Comparison of ENCODE assay signal across 11 cellular contexts in the genomic region with DNA sequence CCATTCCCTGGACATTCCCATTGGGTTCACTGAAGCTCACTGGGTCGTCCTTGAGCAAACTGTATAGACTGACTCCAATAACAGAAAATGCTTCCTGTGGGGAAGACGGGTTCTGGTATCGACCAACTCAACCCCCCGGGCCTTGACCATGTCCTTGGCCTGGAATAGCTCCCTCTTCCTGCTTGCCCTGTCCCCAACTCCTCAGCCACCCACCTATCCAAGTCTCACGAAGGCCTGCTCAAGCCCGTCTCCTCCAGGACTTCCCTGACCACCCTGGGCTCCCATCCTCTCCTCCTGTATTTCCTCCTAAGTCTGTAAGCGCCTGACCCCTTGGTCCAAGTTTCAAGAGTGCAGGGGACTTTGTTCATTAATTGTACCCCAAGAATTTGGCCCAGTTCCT. TPM values are rescaled to one million over a fixed set of nuclear protein-coding genes. Genes with fewer than 3 reads are reported as not detected.
A peak's percentile ranks its signal among the peaks of the same experiment; 100 is the strongest.
DNase-seq lines count a peak whose midpoint lies in the region; ATAC-seq and TF ChIP-seq lines count a peak whose summit lies in the region.
"Had no signal": no experiment of that assay in that cellular context is flagged by ENCODE, and none has a peak within 500 bp of the region (broad histone marks: within the 10 kb centered on the region; RNA-seq: fewer than 3 reads in every experiment).

No MANE protein-coding gene starts in this region.

- peaks cover 9% of the 10 kb centered on the region for H3K36me3 Mint-ChIP-seq in activated CD4-positive, alpha-beta T cell treated with anti-CD3 and anti-CD28 coated beads, Interleukin-2, amount 10 ng/mL, durations not matched to agents 24 days and 14 days (ENCODE audit: low read depth)
- no peaks in the 10 kb centered on the region for H3K36me3 Mint-ChIP-seq in T-cell

- H3K4me1 ChIP-seq in hepatocyte (ENCODE audit: insufficient read depth) (peaks cover 19% of the 10 kb centered on the region), gastrocnemius medialis (peaks cover 7 to 11% of the 10 kb centered on the region in 2 donors), Peyer's patch (peaks cover 0 to 20% (median 2%) of the 10 kb centered on the region in 4 donors)

- in situ Hi-C loops in gastrocnemius medialis (cut with MboI; ENCODE audit: low sequenced_read_pairs in 4 of 4): no loop called here

- no peaks in the 10 kb centered on the region for H3K27me3 Mint-ChIP-seq in activated CD4-positive, alpha-beta T cell treated with anti-CD3 and anti-CD28 coated beads, Interleukin-2, amount 10 ng/mL, durations not matched to agents 24 days and 14 days
- no peaks in the 10 kb centered on the region for H3K27me3 Mint-ChIP-seq in T-cell

- CTCF ChIA-PET in T-cell (lab: Charles Lee): no interaction called here

- H3K4me2 ChIP-seq in hepatocyte: no peak overlapping the region

- no peak for TF ChIP-seq POLR2A in gastrocnemius medialis (IDR thresholded peaks at IDR 0.05)
- TF ChIP-seq POLR2A in Peyer's patch (IDR thresholded peaks at IDR 0.05): no peak

- H3K9me3 ChIP-seq in hepatocyte (ENCODE audit: low read depth) (no peaks in the 10 kb centered on the region), gastrocnemius medialis (no peaks in the 10 kb centered on the region), Peyer's patch (no peaks in the 10 kb centered on the region)

- H3K27ac Mint-ChIP-seq in activated CD4-positive, alpha-beta T cell treated with anti-CD3 and anti-CD28 coated beads, Interleukin-2, amount 10 ng/mL, durations not matched to agents 24 days and 14 days: peak overlapping the region; percentile 68
- peak overlapping the region; percentile 86 to 87 for H3K27ac Mint-ChIP-seq in T-cell

- H3K36me3 ChIP-seq in hepatocyte (replicated peaks; ENCODE audit: insufficient read depth, low read depth): no peaks in the 10 kb centered on the region
- no peaks in the 10 kb centered on the region for H3K36me3 ChIP-seq in gastrocnemius medialis
- no peaks in the 10 kb centered on the region for H3K36me3 ChIP-seq in Peyer's patch

- TF ChIP-seq CTCF in hepatocyte (IDR thresholded peaks at IDR 0.05; ENCODE audit: poor library complexity) (no peak), gastrocnemius medialis (IDR thresholded peaks at IDR 0.05 in 4 of 5, conservative IDR thresholded peaks at IDR 0.05 in 1 of 5) (no peak), Peyer's patch (IDR thresholded peaks at IDR 0.05) (no peak)

- H3K4me3 ChIP-seq in hepatocyte (no peak overlapping the region), gastrocnemius medialis (no peak overlapping the region), Peyer's patch (no peak overlapping the region)
- H3K4me3 ChIP-seq: GM23248, skin epidermis had no signal

- POLR2A ChIA-PET in T-cell (lab: Charles Lee): no interaction called here

- H3K27me3 ChIP-seq in hepatocyte (no peaks in the 10 kb centered on the region), gastrocnemius medialis (no peaks in the 10 kb centered on the region), Peyer's patch (no peaks in the 10 kb centered on the region)

- no peaks in the 10 kb centered on the region for H3K9me2 ChIP-seq in hepatocyte (replicated peaks; ENCODE audit: insufficient read depth)

- 99% methylated on average over 7 of the region's 7 CpGs for WGBS in hepatocyte (ENCODE audit: low lambda C conversion rate, missing lambda C conversion rate)

- no peak overlapping the region for H3K4me3 Mint-ChIP-seq in activated CD4-positive, alpha-beta T cell treated with anti-CD3 and anti-CD28 coated beads, Interleukin-2, amount 10 ng/mL, durations not matched to agents 24 days and 14 days
- peak overlapping the region in 2 of 3 donors; percentile 6 to 60 for H3K4me3 Mint-ChIP-seq in T-cell

- no peak overlapping the region for H2AFZ ChIP-seq in hepatocyte
- H2AFZ ChIP-seq: GM23248 had no signal

- peaks cover 12% of the 10 kb centered on the region for H3K79me2 ChIP-seq in hepatocyte

- no peaks in the 10 kb centered on the region for H3K9me3 Mint-ChIP-seq in activated CD4-positive, alpha-beta T cell treated with anti-CD3 and anti-CD28 coated beads, Interleukin-2, amount 10 ng/mL, durations not matched to agents 24 days and 14 days
- no peaks in the 10 kb centered on the region for H3K9me3 Mint-ChIP-seq in T-cell

- ATAC-seq in T-cell (replicated peaks in 1 of 4) (no peak), gastrocnemius medialis (no peak)

- intact Hi-C loops in activated CD4-positive, alpha-beta T cell treated with anti-CD3 and anti-CD28 coated beads, Interleukin-2, amount 10 ng/mL, durations not matched to agents 24 days and 14 days (cut with micrococcal nuclease): loop anchor here (10.0 kb wide), 1 partner anchor 449 kb away; a partner anchor contains a TSS
- intact Hi-C loops in gastrocnemius medialis (cut with DNase I; ENCODE audit: low total_unique reads): no loop called here

- peaks cover 24% of the 10 kb centered on the region for H3K4me1 Mint-ChIP-seq in activated CD4-positive, alpha-beta T cell treated with anti-CD3 and anti-CD28 coated beads, Interleukin-2, amount 10 ng/mL, durations not matched to agents 24 days and 14 days
- peaks cover 15 to 21% (median 16%) of the 10 kb centered on the region in 3 donors for H3K4me1 Mint-ChIP-seq in T-cell

- H3K27ac ChIP-seq in hepatocyte (peak overlapping the region; percentile 96), gastrocnemius medialis (peak overlapping the region; percentile 94 to 98 (median 96)), Peyer's patch (no peak overlapping the region)
- H3K27ac ChIP-seq: GM23248 had no signal

- peaks cover 2% of the 10 kb centered on the region for H4K20me1 ChIP-seq in hepatocyte (ENCODE audit: insufficient read depth, poor library complexity, severe bottlenecking)

- peak; percentile 61 for DNase-seq in activated CD4-positive, alpha-beta T cell treated with anti-CD3 and anti-CD28 coated beads, Interleukin-2, amount 10 ng/mL, durations not matched to agents 24 days and 14 days
- no peak for DNase-seq in activated CD4-positive, alpha-beta T cell treated with anti-CD3 and anti-CD28 coated beads for 1 hour
- DNase-seq in T-cell (no peak), hepatocyte (ENCODE audit: low spot score) (no peak), gastrocnemius medialis (no peak), cortex of kidney (lab: John Stamatoyannopoulos, UW) (no peak), NCI-H446 (lab: John Stamatoyannopoulos, UW) (no peak), Peyer's patch (no peak)
- DNase-seq: caudate nucleus, GM23248 had no signal

RNA-seq across cellular contexts. Expression of a gene that starts 2.8 kb away (rescaled TPM):
- 509 and 520 TPM in 2 replicates for total RNA-seq in activated CD4-positive, alpha-beta T cell treated with anti-CD3 and anti-CD28 coated beads, Interleukin-2, amount 10 ng/mL, durations not matched to agents 24 days and 14 days
- total RNA-seq in T-cell (100 to 1,000 TPM in 4 of 5 donors, 10 to 100 TPM in 1; 92.8 to 119 (median 104) TPM), hepatocyte (43.4 and 57.9 TPM in 2 replicates), gastrocnemius medialis (100 to 1,000 TPM in 3 of 4 donors, 10 to 100 TPM in 1; 74.1 to 163 (median 154) TPM), Peyer's patch (100 to 1,000 TPM in 1 of 4 donors, 10 to 100 TPM in 3; 71.3 to 102 (median 90.7) TPM)
- 69.0 and 94.8 TPM in 2 replicates for polyA plus RNA-seq in hepatocyte

RNA-seq across cellular contexts. Expression of a gene that starts 14.9 kb away (rescaled TPM):
- total RNA-seq in activated CD4-positive, alpha-beta T cell treated with anti-CD3 and anti-CD28 coated beads, Interleukin-2, amount 10 ng/mL, durations not matched to agents 24 days and 14 days: 12.6 and 13.5 TPM in 2 replicates
- total RNA-seq in T-cell: 10 to 100 TPM; 16.4 to 33.8 (median 30.5) TPM
- total RNA-seq in hepatocyte: 9.2 and 11.4 TPM in 2 replicates
- 27.6 and 33.8 TPM in 2 replicates for polyA plus RNA-seq in hepatocyte
- 10 to 100 TPM; 21.4 to 39.5 (median 33.4) TPM for total RNA-seq in gastrocnemius medialis
- total RNA-seq in Peyer's patch: 10 to 100 TPM in 3 of 4 donors, 1 to 10 TPM in 1; 8.9 to 30.5 (median 14.9) TPM

Comparison
In these comparisons a context has a peak if more than half of its experiments do, and no peak if none do; other contexts are left out.
1. H3K27ac ChIP-seq: peak in hepatocyte (single experiment) and gastrocnemius medialis (4 of 4); none in Peyer's patch (0 of 4).